ENCODE assay signal across 9 cellular contexts in the genomic region with DNA sequence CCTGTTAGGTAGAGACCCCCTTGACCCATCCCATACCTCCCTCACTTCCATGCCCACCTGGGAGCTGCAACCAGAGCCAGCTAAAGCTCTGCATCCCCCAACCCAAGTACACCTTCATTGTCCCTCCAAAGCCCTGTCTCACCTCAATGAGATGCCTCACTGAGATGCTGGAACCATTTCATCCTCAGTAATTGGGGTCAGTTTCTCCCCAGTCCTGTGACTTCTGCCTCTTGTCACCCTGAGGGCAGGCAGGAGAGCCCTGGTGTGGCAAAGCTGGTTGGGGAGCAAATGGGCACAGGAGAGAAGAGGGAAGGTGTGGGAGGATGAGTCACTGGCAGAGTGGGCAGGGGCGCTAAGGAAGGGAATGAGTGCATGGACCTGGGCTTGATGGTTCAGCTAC. TPM values are rescaled to one million over a fixed set of nuclear protein-coding genes. Genes with fewer than 3 reads are reported as not detected.
DNase-seq lines count a peak whose midpoint lies in the region; ATAC-seq and TF ChIP-seq lines count a peak whose summit lies in the region.
"Had no signal": no experiment of that assay in that cellular context is flagged by ENCODE, and none has a peak within 500 bp of the region (broad histone marks: within the 10 kb centered on the region; RNA-seq: fewer than 3 reads in every experiment).

No MANE protein-coding gene starts in this region.

- TF ChIP-seq EP300 in stomach (IDR thresholded peaks at IDR 0.05) = no peak

- ATAC-seq in CD4-positive, alpha-beta T cell (ENCODE audit: poor library complexity) = no peak
- ATAC-seq in sciatic nerve (no peak), HG03439 (IDR thresholded peaks at IDR 0.05; ENCODE audit: unreplicated experiment) (no peak), WTC11 (no peak)

- H3K4me1 Mint-ChIP-seq in CD4-positive, alpha-beta T cell (ENCODE audit: low read depth) = peaks cover 22% of the 10 kb centered on the region
- peaks cover 7% of the 10 kb centered on the region for H3K4me1 Mint-ChIP-seq in WTC11

- no peak for TF ChIP-seq POLR2A in stomach (IDR thresholded peaks at IDR 0.05)

- peak overlapping the region; percentile 14 for H3K4me3 Mint-ChIP-seq in CD4-positive, alpha-beta T cell
- no peak overlapping the region for H3K4me3 Mint-ChIP-seq in WTC11

- H3K4me1 ChIP-seq in stomach = peaks cover 0 to 26% (median 7%) of the 10 kb centered on the region in 4 donors

- no peak for TF ChIP-seq CTCF in CD4-positive, alpha-beta T cell (IDR thresholded peaks at IDR 0.05)
- TF ChIP-seq CTCF in astrocyte of the spinal cord (IDR thresholded peaks at IDR 0.05; ENCODE audit: low read depth, low read length) (no peak), stomach (IDR thresholded peaks at IDR 0.05) (no peak), WTC11 (IDR thresholded peaks at IDR 0.05) (no peak)

- no peaks in the 10 kb centered on the region for H3K27me3 Mint-ChIP-seq in CD4-positive, alpha-beta T cell
- H3K27me3 Mint-ChIP-seq in WTC11 (ENCODE audit: low read depth) = no peaks in the 10 kb centered on the region

- H3K9me3 ChIP-seq in CD4-positive, alpha-beta T cell (ENCODE audit: control insufficient read depth, low read length) = no peaks in the 10 kb centered on the region
- no peaks in the 10 kb centered on the region for H3K9me3 ChIP-seq in stomach

- H3K9me3 Mint-ChIP-seq in CD4-positive, alpha-beta T cell = no peaks in the 10 kb centered on the region
- no peaks in the 10 kb centered on the region for H3K9me3 Mint-ChIP-seq in WTC11

- no peak overlapping the region for H3K27ac ChIP-seq in CD4-positive, alpha-beta T cell (ENCODE audit: low read depth, low read length)
- no peak overlapping the region for H3K27ac ChIP-seq in stomach

- in situ Hi-C loops in astrocyte of the spinal cord (cut with HindIII; ENCODE audit: low sequenced_read_pairs) = no loop called here

- peak overlapping the region; percentile 51 for H3K27ac Mint-ChIP-seq in CD4-positive, alpha-beta T cell
- no peak overlapping the region for H3K27ac Mint-ChIP-seq in WTC11

- H3K36me3 Mint-ChIP-seq in CD4-positive, alpha-beta T cell (ENCODE audit: low read depth) = no peaks in the 10 kb centered on the region
- H3K36me3 Mint-ChIP-seq in WTC11 = no peaks in the 10 kb centered on the region

- 88 to 100% (median 92%) methylated on average over 1 of the region's 1 CpG for WGBS in stomach, 5 donors

- H3K4me3 ChIP-seq in astrocyte of the spinal cord (ENCODE audit: low read depth, low read length) = no peak overlapping the region
- no peak overlapping the region for H3K4me3 ChIP-seq in stomach

- intact Hi-C loops in CD4-positive, alpha-beta T cell (cut with DNase I, micrococcal nuclease) = no loop called here
- intact Hi-C loops in sciatic nerve (cut with DNase I) (no loop called here), stomach (cut with DNase I; ENCODE audit: low total_unique reads) (no loop called here)

- DNase-seq in CD4-positive, alpha-beta T cell = no peak
- DNase-seq in M059J (ENCODE audit: low read depth) (peak; percentile 59), astrocyte of the spinal cord (ENCODE audit: low read depth, low spot score) (peak; percentile 13), sciatic nerve (ENCODE audit: low spot score) (peak; percentile 45), stomach (no peak), WTC11 (ENCODE audit: low spot score) (no peak), AML-193 (lab: John Stamatoyannopoulos, UW) (no peak)
- DNase-seq: NCI-H2081 treated with DMSO at 0.1 percent for 48 hours had no signal

- no peaks in the 10 kb centered on the region for H3K27me3 ChIP-seq in CD4-positive, alpha-beta T cell (ENCODE audit: control insufficient read depth, insufficient read depth, low read length)
- no peaks in the 10 kb centered on the region for H3K27me3 ChIP-seq in stomach

- CTCF ChIA-PET in CD4-positive, alpha-beta T cell (lab: Charles Lee) = interaction anchor here (4.0 kb wide), 1 partner anchor 66 kb away, joined by 41 read pairs; no protein-coding TSS in a partner anchor
- CTCF ChIA-PET in WTC11 (lab: Charles Lee) = interaction anchor here (0.9 to 1.4 kb wide), 5 partner anchors 33 to 266 kb away, joined by 3 to 8 read pairs (median 3); no protein-coding TSS in a partner anchor

- no peaks in the 10 kb centered on the region for H3K36me3 ChIP-seq in stomach

- POLR2A ChIA-PET in CD4-positive, alpha-beta T cell (lab: Charles Lee) = interaction anchor here (0.8 to 3.9 kb wide), 8 partner anchors 14 to 93 kb away, joined by 3 to 26 read pairs (median 4); partner anchors contain the start of gene SLC20A1
- POLR2A ChIA-PET in WTC11 (lab: Charles Lee) = no interaction called here

TF ChIP-seq in WTC11, 78 proteins besides CTCF, POLR2A, EP300 and RAD21 (continues in another document):
- TF ChIP-seq E2F5 (CRISPR knock-in tag; IDR thresholded peaks at IDR 0.05) = no peak
- TF ChIP-seq ZNF416 (CRISPR knock-in tag; IDR thresholded peaks at IDR 0.05) = no peak
- TF ChIP-seq, protein P1, sequence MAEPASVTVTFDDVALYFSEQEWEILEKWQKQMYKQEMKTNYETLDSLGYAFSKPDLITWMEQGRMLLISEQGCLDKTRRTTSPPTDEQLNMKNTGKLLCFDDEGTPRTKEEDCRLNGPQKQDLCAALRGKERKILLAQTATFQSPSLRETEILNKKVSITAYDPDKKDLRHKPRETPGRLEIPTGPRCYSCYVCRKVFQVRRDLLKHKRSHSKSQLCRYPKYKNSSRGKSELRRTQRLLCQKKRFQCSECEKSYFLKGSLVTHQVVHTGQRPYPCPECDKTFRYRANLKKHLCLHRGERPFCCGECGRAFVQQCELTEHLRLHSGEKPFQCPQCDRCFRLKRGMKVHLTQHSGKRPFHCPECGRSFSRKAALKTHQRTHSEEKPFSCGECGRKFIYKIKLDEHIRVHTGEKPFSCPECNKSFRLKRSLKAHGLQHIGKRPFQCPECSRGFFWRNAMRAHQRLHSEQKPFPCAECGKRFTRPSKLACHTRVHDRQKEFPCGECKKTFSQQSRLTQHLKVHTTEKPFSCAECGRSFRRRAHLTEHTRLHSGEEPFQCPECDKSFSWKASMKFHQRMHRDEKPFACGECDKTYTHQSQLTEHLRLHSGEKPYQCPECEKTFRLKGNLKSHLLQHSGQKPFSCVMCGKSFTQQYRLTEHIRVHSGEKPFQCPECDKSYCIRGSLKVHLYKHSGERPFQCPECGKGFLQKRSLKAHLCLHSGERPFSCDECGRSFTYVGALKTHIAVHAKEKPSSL (CRISPR knock-in tag; conservative IDR thresholded peaks at IDR 0.05) = no peak
- no peak for TF ChIP-seq ZNF138 (CRISPR knock-in tag; conservative IDR thresholded peaks at IDR 0.05)
- TF ChIP-seq, protein P2, sequence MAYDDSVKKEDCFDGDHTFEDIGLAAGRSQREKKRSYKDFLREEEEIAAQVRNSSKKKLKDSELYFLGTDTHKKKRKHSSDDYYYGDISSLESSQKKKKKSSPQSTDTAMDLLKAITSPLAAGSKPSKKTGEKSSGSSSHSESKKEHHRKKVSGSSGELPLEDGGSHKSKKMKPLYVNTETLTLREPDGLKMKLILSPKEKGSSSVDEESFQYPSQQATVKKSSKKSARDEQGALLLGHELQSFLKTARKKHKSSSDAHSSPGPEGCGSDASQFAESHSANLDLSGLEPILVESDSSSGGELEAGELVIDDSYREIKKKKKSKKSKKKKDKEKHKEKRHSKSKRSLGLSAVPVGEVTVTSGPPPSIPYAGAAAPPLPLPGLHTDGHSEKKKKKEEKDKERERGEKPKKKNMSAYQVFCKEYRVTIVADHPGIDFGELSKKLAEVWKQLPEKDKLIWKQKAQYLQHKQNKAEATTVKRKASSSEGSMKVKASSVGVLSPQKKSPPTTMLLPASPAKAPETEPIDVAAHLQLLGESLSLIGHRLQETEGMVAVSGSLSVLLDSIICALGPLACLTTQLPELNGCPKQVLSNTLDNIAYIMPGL (CRISPR knock-in tag; IDR thresholded peaks at IDR 0.05) = no peak
- no peak for TF ChIP-seq PRRX2 (CRISPR knock-in tag; IDR thresholded peaks at IDR 0.05)
- no peak for TF ChIP-seq ZNF219 (CRISPR knock-in tag; IDR thresholded peaks at IDR 0.05; ENCODE audit: borderline replicate concordance)
- TF ChIP-seq ATF1 (CRISPR knock-in tag; IDR thresholded peaks at IDR 0.05) = no peak
- TF ChIP-seq ZBTB43 (CRISPR knock-in tag; IDR thresholded peaks at IDR 0.05) = no peak
- TF ChIP-seq TCF7 (CRISPR knock-in tag; IDR thresholded peaks at IDR 0.05; ENCODE audit: low read depth) = no peak
- TF ChIP-seq IRF1 (CRISPR knock-in tag; IDR thresholded peaks at IDR 0.05) = no peak

RNA-seq across cellular contexts. Expression of gene NT5DC4, which starts 27.9 kb away (rescaled TPM):
- not detected for total RNA-seq in CD4-positive, alpha-beta T cell
- not detected in 2 replicates for total RNA-seq in M059J (2014; rRNA removed; shearing (Covaris generic))
- total RNA-seq in sciatic nerve (not detected), stomach (not detected), WTC11 (2021) (not detected in 3 replicates)
- polyA plus RNA-seq in stomach = not detected

RNA-seq across cellular contexts. Expression of gene SLC20A1, which starts 47.2 kb away (rescaled TPM):
- total RNA-seq in CD4-positive, alpha-beta T cell = 100 to 1,000 TPM; 130 to 139 TPM
- 51.7 and 70.1 TPM in 2 replicates for total RNA-seq in M059J (2014; rRNA removed; shearing (Covaris generic))
- total RNA-seq in sciatic nerve (51.1 TPM), stomach (10 to 100 TPM; 17.5 to 63.8 (median 49.0) TPM), WTC11 (2021) (59.9 to 64.4 TPM (median 60.1 TPM) in 3 replicates)
- polyA plus RNA-seq in stomach = 10 to 100 TPM in 1 of 3 donors, 1 to 10 TPM in 2; 9.0 to 11.3 (median 9.6) TPM

Comparison
In these comparisons a context has a peak if more than half of its experiments do, and no peak if none do; other contexts are left out.
1. DNase-seq: peak in M059J (single experiment), astrocyte of the spinal cord (single experiment) and sciatic nerve (single experiment); none in CD4-positive, alpha-beta T cell (0 of 10), stomach (single experiment), WTC11 (single experiment) and AML-193 (0 of 2).